In genomic region chr5:142319560-142320426, GRCh38 we compare ENCODE assay signal across 11 cellular contexts. TPM values are rescaled to one million over a fixed set of nuclear protein-coding genes. Genes with fewer than 3 reads are reported as not detected.
DNase-seq lines count a peak whose midpoint lies in the region; ATAC-seq and TF ChIP-seq lines count a peak whose summit lies in the region.
"Had no signal": no experiment of that assay in that cellular context is flagged by ENCODE, and none has a peak within 500 bp of the region (broad histone marks: within the 10 kb centered on the region; RNA-seq: fewer than 3 reads in every experiment).

No MANE protein-coding gene starts in this region.

- H3K4me3 ChIP-seq in BLaER1 (peak overlapping the region; percentile 58), PC-3 (ENCODE audit: low read length) (peak overlapping the region; percentile 58), fibroblast of mammary gland (ENCODE audit: control insufficient read depth, low read depth, low read length) (peak overlapping the region; percentile 97), uterus (no peak overlapping the region)

- H3K4me2 ChIP-seq in BLaER1 (peak overlapping the region; percentile 94), PC-3 (ENCODE audit: low read length) (peak overlapping the region; percentile 84)

- POLR2A ChIA-PET in PC-3 (lab: Charles Lee; ENCODE audit: unreplicated experiment): no interaction called here

- intact Hi-C loops in PC-3 (cut with micrococcal nuclease) (loop anchor here (5.0 kb wide), 1 partner anchor 167 kb away; no protein-coding TSS in a partner anchor), uterus (cut with DNase I; ENCODE audit: low total_unique reads) (no loop called here)

- H3K27me3 ChIP-seq in BLaER1: no peaks in the 10 kb centered on the region
- H3K27me3 ChIP-seq in PC-3 (ENCODE audit: low read length): no peaks in the 10 kb centered on the region
- no peaks in the 10 kb centered on the region for H3K27me3 ChIP-seq in uterus

- peak overlapping the region; percentile 94 for H3K27ac ChIP-seq in BLaER1
- H3K27ac ChIP-seq in PC-3 (ENCODE audit: low read length): no peak overlapping the region
- peak overlapping the region in 1 of 2 donors; percentile 43 for H3K27ac ChIP-seq in uterus

- H3K9me3 Mint-ChIP-seq in neural crest cell: no peaks in the 10 kb centered on the region

- H2AFZ ChIP-seq in PC-3 (ENCODE audit: low read length): no peak overlapping the region

- no peaks in the 10 kb centered on the region for H3K36me3 ChIP-seq in BLaER1
- H3K36me3 ChIP-seq in PC-3 (ENCODE audit: low read depth, low read length): peaks cover 16% of the 10 kb centered on the region; the same call in 1 of the 2 replicates
- no peaks in the 10 kb centered on the region for H3K36me3 ChIP-seq in uterus

- peaks cover 100% of the 10 kb centered on the region for H3K79me2 ChIP-seq in PC-3 (ENCODE audit: low read length)

- H3K9ac ChIP-seq in BLaER1 (peak overlapping the region; percentile 86), PC-3 (ENCODE audit: low read length) (peak overlapping the region; percentile 64; the same call in 1 of the 2 replicates)

- TF ChIP-seq POLR2A in uterus (IDR thresholded peaks at IDR 0.05): no peak

- H3K27me3 Mint-ChIP-seq in neural crest cell (ENCODE audit: low read depth): no peaks in the 10 kb centered on the region

- ATAC-seq in PC-3 (no peak), HG03280 (IDR thresholded peaks at IDR 0.05; ENCODE audit: unreplicated experiment) (no peak)
- ATAC-seq: naive thymus-derived CD4-positive, alpha-beta T cell had no signal

- no peaks in the 10 kb centered on the region for H3K9me2 ChIP-seq in PC-3 (replicated peaks; ENCODE audit: low read length)

- H3K4me1 ChIP-seq in BLaER1 (peaks cover 97% of the 10 kb centered on the region), PC-3 (ENCODE audit: insufficient read depth, low read length) (peaks cover 26% of the 10 kb centered on the region), uterus (no peaks in the 10 kb centered on the region)

- H4K20me1 ChIP-seq in BLaER1 (no peaks in the 10 kb centered on the region; the same call in 1 of the 2 replicates), PC-3 (ENCODE audit: low read length) (peaks cover 80% of the 10 kb centered on the region)

- no TSS peak for BruUV-seq in PC-3 (replicated peaks; lab: Mats Ljungman, UMichigan)

- TF ChIP-seq CTCF in PC-3 (conservative IDR thresholded peaks at IDR 0.05; ENCODE audit: low read depth, low read length) (no peak), fibroblast of mammary gland (conservative IDR thresholded peaks at IDR 0.05; ENCODE audit: control insufficient read depth, insufficient read depth, low read depth, low read length) (no peak), neural crest cell (conservative IDR thresholded peaks at IDR 0.05) (no peak), uterus (IDR thresholded peaks at IDR 0.05) (no peak)

- H3K9me3 ChIP-seq in BLaER1 (no peaks in the 10 kb centered on the region), PC-3 (ENCODE audit: low read length) (no peaks in the 10 kb centered on the region), uterus (no peaks in the 10 kb centered on the region)

- peak overlapping the region; percentile 83 for H3K4me3 Mint-ChIP-seq in neural crest cell

- peaks cover 2% of the 10 kb centered on the region for H3K36me3 Mint-ChIP-seq in neural crest cell (ENCODE audit: low read depth)
- H3K36me3 Mint-ChIP-seq: naive thymus-derived CD4-positive, alpha-beta T cell had no signal

- DNase-seq in PC-3 (no peak), fibroblast of mammary gland (ENCODE audit: low read depth) (peak; percentile 41), neural crest cell (ENCODE audit: low read depth, low spot score) (no peak), SHP77 treated with DMSO at 0.1 percent for 48 hours (lab: John Stamatoyannopoulos, UW) (no peak), uterus (no peak), GM19240 (ENCODE audit: insufficient read length, low spot score) (no peak)
- DNase-seq: dorsolateral prefrontal cortex; naive thymus-derived CD4-positive, alpha-beta T cell; NCI-H345 had no signal

- H3K4me1 Mint-ChIP-seq in neural crest cell: peaks cover 86% of the 10 kb centered on the region

- no peaks in the 10 kb centered on the region for H3F3A ChIP-seq in PC-3 (ENCODE audit: low read length, unreplicated experiment)

- H3K27ac Mint-ChIP-seq in neural crest cell (ENCODE audit: unreplicated experiment): peak overlapping the region; percentile 70
- H3K27ac Mint-ChIP-seq: naive thymus-derived CD4-positive, alpha-beta T cell had no signal

- CTCF ChIA-PET in PC-3 (lab: Charles Lee): no interaction called here

RNA-seq across cellular contexts. Expression of gene SPRY4, which starts 5.0 kb away (rescaled TPM):
- total RNA-seq in PC-3 (2014; rRNA removed) (32.1 and 38.4 TPM in 2 replicates), neural crest cell (42.1 and 44.2 TPM in 2 replicates), uterus (10 to 100 TPM in 3 of 4 donors, 1 to 10 TPM in 1; 3.1 to 14.3 (median 12.1) TPM)

Comparison
In these comparisons a context has a peak if more than half of its experiments do, and no peak if none do; other contexts are left out.
1. H3K4me3 ChIP-seq: peak in BLaER1 (single experiment), PC-3 (single experiment) and fibroblast of mammary gland (single experiment); none in uterus (0 of 2).